ENCODE assay signal across 9 cellular contexts in genomic region chr11:104668797-104669463, GRCh38.
DNase-seq lines count a peak whose midpoint lies in the region; ATAC-seq and TF ChIP-seq lines count a peak whose summit lies in the region.
"Had no signal": no experiment of that assay in that cellular context is flagged by ENCODE, and none has a peak within 500 bp of the region (broad histone marks: within the 10 kb centered on the region; RNA-seq: fewer than 3 reads in every experiment).

No MANE protein-coding gene starts in this region.

- no peaks in the 10 kb centered on the region for H3K9me3 Mint-ChIP-seq in CD8-positive, alpha-beta T cell

- H3K27ac ChIP-seq in CD8-positive, alpha-beta T cell (ENCODE audit: low read depth, low read length) = no peak overlapping the region
- peak overlapping the region; percentile 11 for H3K27ac ChIP-seq in mesodermal cell (ENCODE audit: low read depth, low read length, severe bottlenecking)
- H3K27ac ChIP-seq in effector memory CD4-positive, alpha-beta T cell (ENCODE audit: insufficient read depth, low read length, poor library complexity, severe bottlenecking) = no peak overlapping the region

- peak; percentile 68 for ATAC-seq in CD8-positive, alpha-beta T cell
- no peak for ATAC-seq in GM18511 (IDR thresholded peaks at IDR 0.05; ENCODE audit: unreplicated experiment)

- 87 to 91% methylated on average over 5 of the region's 5 CpGs for WGBS in mesodermal cell (ENCODE audit: insufficient coverage in 2 of 2), 2 experiments

- no peaks in the 10 kb centered on the region for H3K27me3 Mint-ChIP-seq in CD8-positive, alpha-beta T cell (ENCODE audit: low read depth)

- no peak overlapping the region for H3K27ac Mint-ChIP-seq in CD8-positive, alpha-beta T cell

- in situ Hi-C loops in KBM-7 (cut with MboI; ENCODE audit: low pct_unique_long_range_greater_than_20kb, low sequenced_read_pairs) = no loop called here
- in situ Hi-C loops in astrocyte of the cerebellum (cut with HindIII; ENCODE audit: low sequenced_read_pairs) = no loop called here

- POLR2A ChIA-PET in CD8-positive, alpha-beta T cell (lab: Charles Lee) = no interaction called here

- H3K27me3 ChIP-seq in CD8-positive, alpha-beta T cell (ENCODE audit: insufficient read depth, low read length) = no peaks in the 10 kb centered on the region
- H3K27me3 ChIP-seq in effector memory CD4-positive, alpha-beta T cell (replicated peaks; ENCODE audit: control insufficient read depth, insufficient read depth, low read length, poor library complexity, severe bottlenecking) = no peaks in the 10 kb centered on the region

- CTCF ChIA-PET in CD8-positive, alpha-beta T cell (lab: Charles Lee) = no interaction called here

- peaks cover 7% of the 10 kb centered on the region for H3K4me1 Mint-ChIP-seq in CD8-positive, alpha-beta T cell (ENCODE audit: low read depth)

- H3K9me3 ChIP-seq in CD8-positive, alpha-beta T cell (ENCODE audit: low read length) = no peaks in the 10 kb centered on the region
- H3K9me3 ChIP-seq in mesodermal cell (ENCODE audit: control insufficient read depth, low read length) = no peaks in the 10 kb centered on the region
- H3K9me3 ChIP-seq in effector memory CD4-positive, alpha-beta T cell (ENCODE audit: control insufficient read depth, low read length) = no peaks in the 10 kb centered on the region

- H3K36me3 ChIP-seq in CD8-positive, alpha-beta T cell (ENCODE audit: insufficient read depth, low read length) = no peaks in the 10 kb centered on the region
- H3K36me3 ChIP-seq in mesodermal cell (ENCODE audit: control insufficient read depth, insufficient read depth, low read length) = no peaks in the 10 kb centered on the region
- H3K36me3 ChIP-seq in effector memory CD4-positive, alpha-beta T cell (ENCODE audit: control insufficient read depth, insufficient read depth, low read length) = no peaks in the 10 kb centered on the region

- H3K36me3 Mint-ChIP-seq in CD8-positive, alpha-beta T cell = no peaks in the 10 kb centered on the region

- DNase-seq in CD8-positive, alpha-beta T cell = no peak
- DNase-seq in KBM-7 (peak; percentile 50), astrocyte of the cerebellum (ENCODE audit: low read depth) (peak; percentile 78), NCI-H1436 treated with DMSO at 0.1 percent for 48 hours (lab: John Stamatoyannopoulos, UW) (no peak), GM10266 (ENCODE audit: extremely low spot score) (no peak)
- DNase-seq in effector memory CD4-positive, alpha-beta T cell = no peak
- DNase-seq: NCI-H526 treated with DMSO at 0.1 percent for 48 hours had no signal

- H3K4me3 Mint-ChIP-seq in CD8-positive, alpha-beta T cell = no peak overlapping the region

- no peak for TF ChIP-seq CTCF in CD8-positive, alpha-beta T cell (IDR thresholded peaks at IDR 0.05)
- no peak for TF ChIP-seq CTCF in astrocyte of the cerebellum (IDR thresholded peaks at IDR 0.05; ENCODE audit: low read depth, low read length, missing control alignments)
- no peak for TF ChIP-seq CTCF in GM10266 (IDR thresholded peaks at IDR 0.05; ENCODE audit: control insufficient read depth, insufficient read depth, low read depth, missing control alignments)

- no peak overlapping the region for H3K4me3 ChIP-seq in CD8-positive, alpha-beta T cell (ENCODE audit: low read depth, low read length)
- H3K4me3 ChIP-seq in astrocyte of the cerebellum (ENCODE audit: low read depth, low read length) (no peak overlapping the region), mesodermal cell (ENCODE audit: extremely low read depth, insufficient read depth, low read length, poor library complexity, severe bottlenecking) (no peak overlapping the region)
- H3K4me3 ChIP-seq in effector memory CD4-positive, alpha-beta T cell (ENCODE audit: insufficient read depth, low read depth, low read length, poor library complexity, severe bottlenecking) = no peak overlapping the region

- H3K4me1 ChIP-seq in CD8-positive, alpha-beta T cell (ENCODE audit: insufficient read depth, low read length) = no peaks in the 10 kb centered on the region
- peaks cover 7% of the 10 kb centered on the region for H3K4me1 ChIP-seq in mesodermal cell (ENCODE audit: control insufficient read depth, insufficient read depth, low read length, poor library complexity, severe bottlenecking)
- no peaks in the 10 kb centered on the region for H3K4me1 ChIP-seq in effector memory CD4-positive, alpha-beta T cell (ENCODE audit: control insufficient read depth, insufficient read depth, low read length, poor library complexity, severe bottlenecking)

- intact Hi-C loops in CD8-positive, alpha-beta T cell (cut with DNase I, micrococcal nuclease) = loop anchor here in 1 of 2 experiments (5.0 kb wide), 1 partner anchor 33 kb away; no protein-coding TSS in a partner anchor

Comparison
In these comparisons a context has a peak if more than half of its experiments do, and no peak if none do; other contexts are left out.
1. DNase-seq: peak in KBM-7 (single experiment) and astrocyte of the cerebellum (single experiment); none in CD8-positive, alpha-beta T cell (0 of 7), NCI-H1436 treated with DMSO at 0.1 percent for 48 hours (single experiment), effector memory CD4-positive, alpha-beta T cell (0 of 3) and GM10266 (single experiment).